ENCODE assay signal across 28 cellular contexts in the genomic region with DNA sequence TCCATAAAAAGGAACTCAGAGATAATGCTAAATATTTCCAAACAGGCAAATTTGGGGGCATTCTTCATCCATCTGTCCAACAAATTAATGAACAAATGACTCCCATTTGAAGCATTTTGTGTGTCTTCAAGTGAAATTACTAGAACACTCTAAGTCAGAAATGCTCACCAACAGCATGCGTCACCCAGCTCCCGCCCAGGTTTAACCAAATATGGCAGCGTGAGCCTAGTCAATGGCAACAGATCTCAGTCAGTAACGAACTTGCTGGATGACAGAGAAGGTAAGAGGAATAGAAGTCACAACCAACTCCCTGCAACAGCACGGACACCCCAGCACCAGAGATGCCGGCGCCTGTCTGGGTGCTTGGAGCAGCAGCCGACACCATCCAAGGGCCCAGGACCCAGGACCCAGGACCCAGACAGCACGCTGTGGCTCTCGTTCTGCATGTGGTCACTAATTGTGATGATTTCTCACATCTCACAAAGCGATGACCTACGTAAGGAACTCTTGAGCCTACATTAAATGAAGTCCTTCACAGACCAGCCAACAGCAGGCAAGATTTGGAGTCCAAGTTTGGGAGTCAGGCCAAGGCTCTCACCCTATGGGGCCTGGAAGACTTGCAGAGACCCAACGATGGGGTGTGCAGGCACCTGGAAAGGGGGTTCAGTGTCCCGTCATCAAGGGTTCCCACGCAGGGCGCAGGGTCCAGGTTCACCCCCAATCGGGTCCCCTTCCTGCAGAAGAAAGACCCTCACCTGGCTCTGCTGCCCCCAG.
"Had no signal": no experiment of that assay in that cellular context is flagged by ENCODE, and none has a peak within 500 bp of the region (broad histone marks: within the 10 kb centered on the region; RNA-seq: fewer than 3 reads in every experiment).

No MANE protein-coding gene starts in this region.

- H3K9me3 Mint-ChIP-seq: activated CD4-positive, alpha-beta memory T cell treated with anti-CD3 and anti-CD28 coated beads for 36 hours; activated CD4-positive, alpha-beta T cell treated with anti-CD3 and anti-CD28 coated beads, Interleukin-2, amount 10 ng/mL, durations not matched to agents 24 days and 14 days; activated T-cell treated with anti-CD3 and anti-CD28 coated beads, Interleukin-2, amount 50 U/mL, for 4 hours; activated T-helper 17 cell treated with anti-CD3 and anti-CD28 coated beads, Interleukin-2, amount 50 U/mL, for 72 hours; dendritic cell treated with granulocyte-macrophage colony-stimulating factor and Interleukin-4, amounts not matched to agents 40 ng/mL and 50 ng/mL, for 4 days; naive thymus-derived CD8-positive, alpha-beta T cell; stimulated activated naive B cell treated with anti-CD40 and anti-IgM and Interleukin-4, amounts not matched to agents 10 μg/mL and 1 μg/mL and 100 μg/mL, for 72 hours; T-helper 1 cell treated with Interleukin-12 subunit alpha and Interleukin-12 subunit beta and Interleukin-4 antibody, amounts not matched to agents 30 μg/mL and 1 μg/mL, for 36 hours had no signal

- H3K4me3 ChIP-seq: right lobe of liver, SK-N-MC, suprapubic skin, transverse colon, vagina had no signal

- H3K4me3 Mint-ChIP-seq: activated CD4-positive, alpha-beta memory T cell treated with anti-CD3 and anti-CD28 coated beads for 36 hours; activated CD4-positive, alpha-beta T cell treated with anti-CD3 and anti-CD28 coated beads, Interleukin-2, amount 10 ng/mL, durations not matched to agents 24 days and 14 days; activated T-cell treated with anti-CD3 and anti-CD28 coated beads, Interleukin-2, amount 50 U/mL, for 4 hours; activated T-helper 17 cell treated with anti-CD3 and anti-CD28 coated beads, Interleukin-2, amount 50 U/mL, for 72 hours; dendritic cell treated with granulocyte-macrophage colony-stimulating factor and Interleukin-4, amounts not matched to agents 40 ng/mL and 50 ng/mL, for 4 days; naive thymus-derived CD8-positive, alpha-beta T cell; neural crest cell; stimulated activated naive B cell treated with anti-CD40 and anti-IgM and Interleukin-4, amounts not matched to agents 10 μg/mL and 1 μg/mL and 100 μg/mL, for 72 hours; T-helper 1 cell treated with Interleukin-12 subunit alpha and Interleukin-12 subunit beta and Interleukin-4 antibody, amounts not matched to agents 30 μg/mL and 1 μg/mL, for 36 hours had no signal

- H3K27ac ChIP-seq: brain microvascular endothelial cell, right lobe of liver, SK-N-MC, suprapubic skin, transverse colon, vagina, WERI-Rb-1 had no signal

- ATAC-seq: activated CD4-positive, CD25-positive, alpha-beta regulatory T cell treated with anti-CD3 and anti-CD28 coated beads, Interleukin-2, amount 50 U/mL, for 24 hours; activated T-cell treated with anti-CD3 and anti-CD28 coated beads, Interleukin-2, amount 50 U/mL, for 4 hours; activated T-helper 17 cell treated with anti-CD3 and anti-CD28 coated beads, Interleukin-2, amount 50 U/mL, for 72 hours; naive thymus-derived CD8-positive, alpha-beta T cell; right lobe of liver; stimulated activated naive B cell treated with anti-CD40 and anti-IgM and Interleukin-4, amounts not matched to agents 10 μg/mL and 1 μg/mL and 100 μg/mL, for 72 hours had no signal

- H3K27ac Mint-ChIP-seq: activated CD4-positive, alpha-beta memory T cell treated with anti-CD3 and anti-CD28 coated beads for 36 hours; activated CD4-positive, alpha-beta T cell treated with anti-CD3 and anti-CD28 coated beads, Interleukin-2, amount 10 ng/mL, durations not matched to agents 24 days and 14 days; activated T-helper 17 cell treated with anti-CD3 and anti-CD28 coated beads, Interleukin-2, amount 50 U/mL, for 72 hours; dendritic cell treated with granulocyte-macrophage colony-stimulating factor and Interleukin-4, amounts not matched to agents 40 ng/mL and 50 ng/mL, for 4 days; naive thymus-derived CD8-positive, alpha-beta T cell; progenitor cell of endocrine pancreas; stimulated activated naive B cell treated with anti-CD40 and anti-IgM and Interleukin-4, amounts not matched to agents 10 μg/mL and 1 μg/mL and 100 μg/mL, for 72 hours; T-helper 1 cell treated with Interleukin-12 subunit alpha and Interleukin-12 subunit beta and Interleukin-4 antibody, amounts not matched to agents 30 μg/mL and 1 μg/mL, for 36 hours had no signal

- H3K4me1 Mint-ChIP-seq: activated CD4-positive, alpha-beta T cell treated with anti-CD3 and anti-CD28 coated beads, Interleukin-2, amount 10 ng/mL, durations not matched to agents 24 days and 14 days; activated T-helper 17 cell treated with anti-CD3 and anti-CD28 coated beads, Interleukin-2, amount 50 U/mL, for 72 hours; stimulated activated naive B cell treated with anti-CD40 and anti-IgM and Interleukin-4, amounts not matched to agents 10 μg/mL and 1 μg/mL and 100 μg/mL, for 72 hours had no signal

- DNase-seq: activated CD4-positive, alpha-beta memory T cell treated with anti-CD3 and anti-CD28 coated beads for 36 hours; activated CD4-positive, alpha-beta T cell treated with anti-CD3 and anti-CD28 coated beads, Interleukin-2, amount 10 ng/mL, durations not matched to agents 24 days and 14 days; activated gamma-delta T cell treated with Interleukin-2 at 50 U/mL for 16 hours; activated naive CD4-positive, alpha-beta T cell treated with anti-CD3 and anti-CD28 coated beads, Interleukin-2, amount 50 U/mL, for 16 hours; activated T-cell treated with anti-CD3 and anti-CD28 coated beads, Interleukin-2, amount 50 U/mL, for 4 hours; amniotic stem cell; brain microvascular endothelial cell; caudate nucleus; naive thymus-derived CD8-positive, alpha-beta T cell; right lobe of liver; small intestine; stimulated activated CD4-positive, alpha-beta T cell treated with anti-CD3 and anti-CD28 coated beads, Interleukin-1b, Interleukin-23, amount 100 ng/mL, for 48 hours; stimulated activated CD4-positive, alpha-beta T cell treated with anti-CD3 and anti-CD28 coated beads, Interleukin-4, amount 100 ng/mL, for 4 hours; stimulated activated CD8-positive, alpha-beta memory T cell treated with anti-CD3 and anti-CD28 coated beads, Interleukin-4, amount 100 ng/mL, for 48 hours; stimulated activated naive B cell treated with anti-CD40 and anti-IgM and Interleukin-4, amounts not matched to agents 10 μg/mL and 1 μg/mL and 100 μg/mL, for 72 hours; SW 1271; T-helper 9 cell; transverse colon; WERI-Rb-1 had no signal

- H3K9me3 ChIP-seq: right lobe of liver, suprapubic skin, transverse colon, vagina had no signal

- H3K36me3 ChIP-seq: brain microvascular endothelial cell, right lobe of liver, suprapubic skin, transverse colon, vagina, WERI-Rb-1 had no signal

- H3K36me3 Mint-ChIP-seq: activated CD4-positive, alpha-beta memory T cell treated with anti-CD3 and anti-CD28 coated beads for 36 hours; naive thymus-derived CD8-positive, alpha-beta T cell; stimulated activated naive B cell treated with anti-CD40 and anti-IgM and Interleukin-4, amounts not matched to agents 10 μg/mL and 1 μg/mL and 100 μg/mL, for 72 hours had no signal

- H3K27me3 ChIP-seq: brain microvascular endothelial cell, right lobe of liver, vagina had no signal

- H3K4me1 ChIP-seq: right lobe of liver, suprapubic skin, transverse colon, vagina had no signal
